In the genomic region with DNA sequence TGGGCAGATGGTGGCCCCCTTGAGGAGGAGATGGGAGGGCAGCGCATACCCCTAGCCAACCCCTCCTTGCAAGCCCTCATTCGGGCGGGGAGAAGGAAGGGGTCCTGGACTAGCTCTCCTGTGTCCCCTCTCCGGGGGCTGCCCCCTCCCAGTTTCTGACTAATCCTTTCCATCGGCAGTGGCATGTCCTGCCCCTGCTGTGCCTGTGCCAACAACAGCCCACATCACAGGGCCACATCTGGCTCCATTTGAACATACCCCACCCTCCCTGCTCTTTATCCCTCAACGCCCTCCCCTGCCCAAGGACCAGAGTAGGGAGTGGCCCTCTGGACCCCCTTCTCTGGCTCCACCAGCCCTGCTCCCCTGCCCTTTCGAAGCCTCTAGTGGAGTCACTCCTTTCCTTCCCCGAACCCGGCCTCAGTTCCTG, we compare ENCODE assay signal across 7 cellular contexts. TPM values are rescaled to one million over a fixed set of nuclear protein-coding genes. Genes with fewer than 3 reads are reported as not detected.
DNase-seq lines count a peak whose midpoint lies in the region; ATAC-seq and TF ChIP-seq lines count a peak whose summit lies in the region.

No MANE protein-coding gene starts in this region.

- no peaks in the 10 kb centered on the region for H3K9me2 ChIP-seq in hepatocyte (replicated peaks; ENCODE audit: insufficient read depth)

- H3K27ac Mint-ChIP-seq in activated naive CD8-positive, alpha-beta T cell: no peak overlapping the region

- TF ChIP-seq CTCF in IMR-90 (conservative IDR thresholded peaks at IDR 0.05; ENCODE audit: low read depth, low read length) (no peak), hepatocyte (IDR thresholded peaks at IDR 0.05; ENCODE audit: poor library complexity) (no peak)

- peaks cover 50% of the 10 kb centered on the region for H3K4me1 ChIP-seq in IMR-90 (ENCODE audit: control insufficient read depth, insufficient read depth, low read length)
- peaks cover 62% of the 10 kb centered on the region for H3K4me1 ChIP-seq in hepatocyte (ENCODE audit: insufficient read depth)
- H3K4me1 ChIP-seq in subcutaneous abdominal adipose tissue (ENCODE audit: control insufficient read depth in 5 of 5, insufficient read depth in 5 of 5, low read length in 5 of 5): peaks cover 35 to 70% (median 66%) of the 10 kb centered on the region in 5 donors

- CTCF ChIA-PET in IMR-90 (lab: Yijun Ruan, JAX): interaction anchor here (1.3 kb wide), 1 partner anchor 26 kb away, joined by 5 read pairs; no protein-coding TSS in a partner anchor

- H3K9me3 ChIP-seq in IMR-90 (ENCODE audit: control insufficient read depth, insufficient read depth, low read length) (no peaks in the 10 kb centered on the region), hepatocyte (ENCODE audit: low read depth) (no peaks in the 10 kb centered on the region), subcutaneous abdominal adipose tissue (ENCODE audit: control insufficient read depth in 5 of 5, low read length in 5 of 5) (no peaks in the 10 kb centered on the region)

- peaks cover 71% of the 10 kb centered on the region for H3K79me2 ChIP-seq in hepatocyte

- peak overlapping the region; percentile 96 for H2AK9ac ChIP-seq in IMR-90 (replicated peaks; ENCODE audit: low read depth, low read length, poor library complexity)

- ATAC-seq in IMR-90 (ENCODE audit: low read depth): no peak

- H3K23ac ChIP-seq in IMR-90 (ENCODE audit: low read depth, low read length): peak overlapping the region; percentile 70

- H3K36me3 ChIP-seq in IMR-90 (ENCODE audit: control insufficient read depth, insufficient read depth, low read length) (no peaks in the 10 kb centered on the region), hepatocyte (replicated peaks; ENCODE audit: insufficient read depth, low read depth) (no peaks in the 10 kb centered on the region), subcutaneous abdominal adipose tissue (ENCODE audit: control insufficient read depth in 5 of 5, insufficient read depth in 5 of 5, low read length in 5 of 5) (no peaks in the 10 kb centered on the region)

- WGBS in IMR-90 (ENCODE audit: extremely low coverage in 2 of 2, insufficient read length in 1 of 2), 2 experiments: 15% methylated on average over 3 of the region's 9 CpGs; no CpG with 5 or more reads in 1 of the 2 experiments
- 74% methylated on average over 9 of the region's 9 CpGs for WGBS in hepatocyte (ENCODE audit: low lambda C conversion rate, missing lambda C conversion rate)

- H3K4ac ChIP-seq in IMR-90 (ENCODE audit: low read depth, low read length): peak overlapping the region; percentile 97

- POLR2A ChIA-PET in IMR-90 (lab: Charles Lee; ENCODE audit: unreplicated experiment): no interaction called here

- H3K18ac ChIP-seq in IMR-90 (ENCODE audit: low read depth, low read length): peak overlapping the region; percentile 55

- peak overlapping the region; percentile 12 for H3K4me3 Mint-ChIP-seq in activated naive CD8-positive, alpha-beta T cell

- H3K9me1 ChIP-seq in IMR-90 (ENCODE audit: insufficient read depth, low read length): peaks cover 43% of the 10 kb centered on the region

- intact Hi-C loops in IMR-90 (cut with micrococcal nuclease): no loop called here

- H4K8ac ChIP-seq in IMR-90 (ENCODE audit: low read depth in 2 of 2, low read length in 2 of 2): peak overlapping the region; percentile 85 to 87

- no peak; the same call in 1 of the 2 replicates for TF ChIP-seq POLR2A in IMR-90 (IDR thresholded peaks at IDR 0.05; ENCODE audit: low read depth, low read length)

- no peaks in the 10 kb centered on the region for H3K9me3 Mint-ChIP-seq in activated naive CD8-positive, alpha-beta T cell (ENCODE audit: low read depth)

- no peaks in the 10 kb centered on the region for H3K36me3 Mint-ChIP-seq in activated naive CD8-positive, alpha-beta T cell

- H4K91ac ChIP-seq in IMR-90 (ENCODE audit: insufficient read depth, low read depth, low read length): peak overlapping the region; percentile 94

- DNase-seq in IMR-90 (peak; percentile 49), hepatocyte (ENCODE audit: low spot score) (no peak), NCI-H146 (lab: John Stamatoyannopoulos, UW) (no peak), SHP77 (lab: John Stamatoyannopoulos, UW) (no peak), NCI-H510A (lab: John Stamatoyannopoulos, UW) (no peak)

- peak overlapping the region; percentile 96; the same call in 2 of the 3 replicates for H2BK15ac ChIP-seq in IMR-90 (ENCODE audit: low read depth, low read length)

- peak overlapping the region; percentile 95 for H2BK120ac ChIP-seq in IMR-90 (ENCODE audit: low read depth, low read length)

- no peak for TF ChIP-seq RAD21 in IMR-90 (IDR thresholded peaks at IDR 0.05; ENCODE audit: low read length)

- H2BK5ac ChIP-seq in IMR-90 (ENCODE audit: low read depth, low read length, poor library complexity, severe bottlenecking): peak overlapping the region; percentile 69

- H3K9ac ChIP-seq in IMR-90 (ENCODE audit: low read depth, low read length) (peak overlapping the region; percentile 37), subcutaneous abdominal adipose tissue (ENCODE audit: low read length in 5 of 5) (peak overlapping the region in 4 of 5 donors; percentile 21 to 73 (median 62))

- no peak overlapping the region for H3K4me3 ChIP-seq in IMR-90 (ENCODE audit: insufficient read depth, low read depth, low read length)
- H3K4me3 ChIP-seq in hepatocyte: no peak overlapping the region
- H3K4me3 ChIP-seq in subcutaneous abdominal adipose tissue (ENCODE audit: low read depth in 1 of 5, low read length in 5 of 5): peak overlapping the region; percentile 15 to 63 (median 52)

- H3K27me3 Mint-ChIP-seq in activated naive CD8-positive, alpha-beta T cell: no peaks in the 10 kb centered on the region

- H3K27me3 ChIP-seq in IMR-90 (ENCODE audit: control insufficient read depth, insufficient read depth, low read length) (no peaks in the 10 kb centered on the region), hepatocyte (no peaks in the 10 kb centered on the region), subcutaneous abdominal adipose tissue (ENCODE audit: control insufficient read depth in 5 of 5, insufficient read depth in 4 of 5, low read length in 5 of 5) (no peaks in the 10 kb centered on the region)

- dilution Hi-C loops in IMR-90 (cut with HindIII; ENCODE audit: low sequenced_read_pairs, unreplicated experiment): no loop called here

- H2AFZ ChIP-seq in IMR-90 (replicated peaks; ENCODE audit: low read length, poor library complexity) (peak overlapping the region; percentile 78), hepatocyte (no peak overlapping the region)

- peaks cover 23 to 69% of the 10 kb centered on the region in 2 experiments for H3K79me1 ChIP-seq in IMR-90 (ENCODE audit: low read depth in 1 of 2, low read length in 2 of 2)

- H3K56ac ChIP-seq in IMR-90 (ENCODE audit: extremely low read depth, insufficient read depth, low read length): peak overlapping the region; percentile 41; the same call in 1 of the 2 replicates

- peak overlapping the region; percentile 73 for H3K27ac ChIP-seq in IMR-90 (ENCODE audit: insufficient read depth, low read length)
- H3K27ac ChIP-seq in hepatocyte: peak overlapping the region; percentile 99
- peak overlapping the region; percentile 98 for H3K27ac ChIP-seq in subcutaneous abdominal adipose tissue (ENCODE audit: low read depth, low read length)

- peak overlapping the region; percentile 65 for H4K5ac ChIP-seq in IMR-90 (ENCODE audit: low read depth, low read length)

- H2BK20ac ChIP-seq in IMR-90 (ENCODE audit: low read depth, low read length): peak overlapping the region; percentile 80

- peaks cover 59% of the 10 kb centered on the region for H3K4me1 Mint-ChIP-seq in activated naive CD8-positive, alpha-beta T cell (ENCODE audit: low read depth)

- H4K20me1 ChIP-seq in IMR-90 (ENCODE audit: insufficient read depth, low read length): no peaks in the 10 kb centered on the region
- H4K20me1 ChIP-seq in hepatocyte (ENCODE audit: insufficient read depth, poor library complexity, severe bottlenecking): no peaks in the 10 kb centered on the region

- H2AK5ac ChIP-seq in IMR-90 (ENCODE audit: low read depth, low read length): peak overlapping the region; percentile 96

- in situ Hi-C loops in IMR-90 (cut with MboI; ENCODE audit: low sequenced_read_pairs): no loop called here

- no TSS peak for BruUV-seq in IMR-90 (replicated peaks; lab: Mats Ljungman, UMichigan)

- H3K4me2 ChIP-seq in IMR-90 (ENCODE audit: low read depth, low read length) (peak overlapping the region; percentile 27), hepatocyte (peak overlapping the region; percentile 37)

- peak overlapping the region; percentile 96 for H3K14ac ChIP-seq in IMR-90 (replicated peaks; ENCODE audit: low read depth, low read length)

TF ChIP-seq in IMR-90, 13 proteins besides CTCF, POLR2A, EP300 and RAD21 (continues in another document):
- TF ChIP-seq CHD1 (IDR thresholded peaks at IDR 0.05; ENCODE audit: low read depth, low read length): no peak
- TF ChIP-seq RCOR1 (IDR thresholded peaks at IDR 0.05; ENCODE audit: insufficient replicate concordance, low read length): no peak

RNA-seq across cellular contexts. Expression of a gene that starts 11.0 kb away (rescaled TPM):
- total RNA-seq in IMR-90 (2012; rRNA removed) (753 and 755 TPM in 2 replicates), hepatocyte (161 and 208 TPM in 2 replicates)
- polyA plus RNA-seq in IMR-90 (2012; rRNA removed) (563 and 927 TPM in 2 replicates), hepatocyte (345 and 402 TPM in 2 replicates)
- polyA plus RNA-seq in IMR-90 (2012; cell fraction: cytosol; rRNA removed): 602 and 638 TPM in 2 replicates
- polyA plus RNA-seq in IMR-90 (2012; cell fraction: nucleus; rRNA removed; ENCODE audit: low replicate concordance): 1,137 and 1,144 TPM in 2 replicates

RNA-seq across cellular contexts. Expression of a gene that starts 21.3 kb away (rescaled TPM):
- total RNA-seq in IMR-90 (2012; rRNA removed): 2.3 and 2.5 TPM in 2 replicates
- 9.0 and 11.6 TPM in 2 replicates for polyA plus RNA-seq in IMR-90 (2012; rRNA removed)
- polyA plus RNA-seq in IMR-90 (2012; cell fraction: cytosol; rRNA removed): 4.0 and 8.8 TPM in 2 replicates
- 14.6 and 16.6 TPM in 2 replicates for polyA plus RNA-seq in IMR-90 (2012; cell fraction: nucleus; rRNA removed; ENCODE audit: low replicate concordance)
- total RNA-seq in hepatocyte: 11.0 and 12.0 TPM in 2 replicates
- polyA plus RNA-seq in hepatocyte: 9.3 and 10.8 TPM in 2 replicates

RNA-seq across cellular contexts. Expression of a gene that starts 42.6 kb away (rescaled TPM):
- total RNA-seq in IMR-90 (2012; rRNA removed): not detected in 2 replicates
- polyA plus RNA-seq in IMR-90 (2012; rRNA removed): not detected in 2 replicates
- 0.03 TPM in 1 of 2 replicates, not detected in the other for polyA plus RNA-seq in IMR-90 (2012; cell fraction: cytosol; rRNA removed)
- polyA plus RNA-seq in IMR-90 (2012; cell fraction: nucleus; rRNA removed; ENCODE audit: low replicate concordance): 0.29 TPM in 1 of 2 replicates, not detected in the other
- total RNA-seq in hepatocyte: 71.1 and 77.9 TPM in 2 replicates
- 91.6 and 106 TPM in 2 replicates for polyA plus RNA-seq in hepatocyte

RNA-seq across cellular contexts. Expression of a gene that starts 49.0 kb away (rescaled TPM):
- total RNA-seq in IMR-90 (2012; rRNA removed) (45.8 and 50.0 TPM in 2 replicates), hepatocyte (48.5 and 73.1 TPM in 2 replicates)
- polyA plus RNA-seq in IMR-90 (2012; rRNA removed) (89.0 and 106 TPM in 2 replicates), hepatocyte (142 and 165 TPM in 2 replicates)
- 132 and 144 TPM in 2 replicates for polyA plus RNA-seq in IMR-90 (2012; cell fraction: cytosol; rRNA removed)
- polyA plus RNA-seq in IMR-90 (2012; cell fraction: nucleus; rRNA removed; ENCODE audit: low replicate concordance): 24.2 and 31.7 TPM in 2 replicates

RNA-seq across cellular contexts. Expression of a gene that starts 49.9 kb away (rescaled TPM):
- total RNA-seq in IMR-90 (2012; rRNA removed) (0.18 and 0.28 TPM in 2 replicates), hepatocyte (1.4 and 2.1 TPM in 2 replicates)
- polyA plus RNA-seq in IMR-90 (2012; rRNA removed) (0.86 and 1.4 TPM in 2 replicates), hepatocyte (1.3 and 2.6 TPM in 2 replicates)
- 0.15 and 0.41 TPM in 2 replicates for polyA plus RNA-seq in IMR-90 (2012; cell fraction: cytosol; rRNA removed)
- polyA plus RNA-seq in IMR-90 (2012; cell fraction: nucleus; rRNA removed; ENCODE audit: low replicate concordance): 10.3 and 13.3 TPM in 2 replicates

Comparison
In these comparisons a context has a peak if more than half of its experiments do, and no peak if none do; other contexts are left out.
1. H3K4me3 ChIP-seq: peak in subcutaneous abdominal adipose tissue (5 of 5); none in IMR-90 (single experiment) and hepatocyte (single experiment).
2. RNA of a gene that starts 42.6 kb away (total RNA-seq): 71.1 to 77.9 TPM in hepatocyte; not detected in IMR-90; every median in the first group is over 10 times any median in the second.
3. Peak in every context shown above with its lines, with median percentiles within 50 percentile points of each other: H3K27ac ChIP-seq.